ENCODE assay signal across 1 cellular context in genomic region chr20:1629321-1629720, GRCh38.
TF ChIP-seq lines count a peak whose summit lies in the region.

No MANE protein-coding gene starts in this region.

TF ChIP-seq in H1, 55 proteins besides CTCF, POLR2A, EP300 and RAD21:
- no peak for TF ChIP-seq E2F6 (IDR thresholded peaks at IDR 0.05)
- no peak for TF ChIP-seq ASH2L (IDR thresholded peaks at IDR 0.05; ENCODE audit: low read length)
- no peak for TF ChIP-seq CTBP2 (IDR thresholded peaks at IDR 0.05; ENCODE audit: borderline replicate concordance, insufficient read depth, insufficient read length, low read length)
